ENCODE assay signal across 14 cellular contexts in the genomic region with DNA sequence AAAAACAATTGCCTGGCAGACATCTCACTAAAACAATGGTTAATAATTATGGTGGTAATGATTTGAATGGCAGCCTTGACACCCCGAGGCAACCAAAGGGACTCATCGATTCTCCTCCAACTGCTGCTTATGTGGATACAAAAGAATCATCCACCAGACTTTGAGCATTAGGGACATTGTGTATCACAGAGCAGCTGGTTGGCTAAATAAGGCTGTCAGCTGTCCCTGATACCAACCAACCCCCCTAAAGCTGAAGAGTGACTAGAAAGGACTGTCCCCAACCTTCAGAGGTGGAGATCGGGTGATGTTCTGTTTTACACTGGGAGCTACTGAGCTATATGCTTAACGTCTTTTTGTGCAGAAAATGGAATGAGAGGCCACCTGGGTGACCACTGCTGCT. TPM values are rescaled to one million over a fixed set of nuclear protein-coding genes. Genes with fewer than 3 reads are reported as not detected.
DNase-seq lines count a peak whose midpoint lies in the region; ATAC-seq, FAIRE-seq and TF ChIP-seq lines count a peak whose summit lies in the region.
"Had no signal": no experiment of that assay in that cellular context is flagged by ENCODE, and none has a peak within 500 bp of the region (broad histone marks: within the 10 kb centered on the region; RNA-seq: fewer than 3 reads in every experiment).

No MANE protein-coding gene starts in this region.

- no peaks in the 10 kb centered on the region for H3K9me1 ChIP-seq in K562 (ENCODE audit: control insufficient read depth, insufficient read depth, low read length)

- in situ Hi-C loops in K562 (cut with MboI) = no loop called here

- TF ChIP-seq CTCF in K562 (IDR thresholded peaks at IDR 0.05 in 2 of 3, conservative IDR thresholded peaks at IDR 0.05 in 1 of 3; ENCODE audit: insufficient read depth in 2 of 3, low read depth in 1 of 3, low read length in 3 of 3) = no peak
- TF ChIP-seq CTCF in progenitor cell of endocrine pancreas (IDR thresholded peaks at IDR 0.05; ENCODE audit: unreplicated experiment) = no peak
- TF ChIP-seq CTCF in mucosa of descending colon (IDR thresholded peaks at IDR 0.05) = no peak

- no peaks in the 10 kb centered on the region for H3K9me2 ChIP-seq in Karpas-422 (replicated peaks; ENCODE audit: insufficient read depth, low read length)

- H2AFZ ChIP-seq in Karpas-422 (ENCODE audit: low read length) (no peak overlapping the region), K562 (ENCODE audit: low read depth, low read length) (peak overlapping the region; percentile 30; the same call in 1 of the 2 replicates)

- H3K36me3 ChIP-seq in Karpas-422 (ENCODE audit: insufficient read depth, low read length) (no peaks in the 10 kb centered on the region; the same call in 1 of the 2 replicates), K562 (ENCODE audit: control insufficient read depth, insufficient read depth, low read length) (no peaks in the 10 kb centered on the region), mucosa of descending colon (ENCODE audit: low read depth) (no peaks in the 10 kb centered on the region)
- H3K36me3 ChIP-seq: sigmoid colon had no signal

- H3K36me3 Mint-ChIP-seq in activated CD4-positive, alpha-beta memory T cell treated with anti-CD3 and anti-CD28 coated beads for 36 hours = peaks cover 9% of the 10 kb centered on the region
- peaks cover 25% of the 10 kb centered on the region for H3K36me3 Mint-ChIP-seq in activated CD4-positive, alpha-beta memory T cell treated with anti-CD3 and anti-CD28 coated beads, Interleukin-2, amount 10 ng/mL, durations not matched to agents 7 days and 5 days (ENCODE audit: low read depth)
- H3K36me3 Mint-ChIP-seq in progenitor cell of endocrine pancreas (ENCODE audit: insufficient read depth) = no peaks in the 10 kb centered on the region

- H3K79me2 ChIP-seq in Karpas-422 (ENCODE audit: low read length) (peaks cover 32% of the 10 kb centered on the region), K562 (ENCODE audit: control insufficient read depth, insufficient read depth, low read length) (peaks cover 31% of the 10 kb centered on the region)

- intact Hi-C loops in activated CD4-positive, alpha-beta memory T cell treated with anti-CD3 and anti-CD28 coated beads for 36 hours (cut with micrococcal nuclease) = loop anchor here (1.0 to 5.0 kb wide), 2 partner anchors 9 to 730 kb away; a partner anchor contains a TSS
- intact Hi-C loops in K562 (cut with micrococcal nuclease) (no loop called here), mucosa of descending colon (cut with DNase I, micrococcal nuclease) (no loop called here)

- WGBS in K562 (ENCODE audit: insufficient coverage, low coverage, missing lambda C conversion rate) = 13% methylated on average over 4 of the region's 4 CpGs

- peak; percentile 46 for FAIRE-seq in K562 (lab: Jason Lieb, UNC)

- no peak for TF ChIP-seq EP300 in K562 (IDR thresholded peaks at IDR 0.05; ENCODE audit: low read length)

- peak overlapping the region; percentile 3 for H3K4me2 ChIP-seq in Karpas-422 (ENCODE audit: low read depth, low read length, poor library complexity, severe bottlenecking)
- H3K4me2 ChIP-seq in K562 (ENCODE audit: insufficient read depth, low read length) = no peak overlapping the region

- peak overlapping the region; percentile 90 for H3K27ac Mint-ChIP-seq in activated CD4-positive, alpha-beta memory T cell treated with anti-CD3 and anti-CD28 coated beads for 36 hours
- no peak overlapping the region for H3K27ac Mint-ChIP-seq in activated CD4-positive, alpha-beta memory T cell treated with anti-CD3 and anti-CD28 coated beads, Interleukin-2, amount 10 ng/mL, durations not matched to agents 7 days and 5 days
- H3K27ac Mint-ChIP-seq in progenitor cell of endocrine pancreas = no peak overlapping the region

- TF ChIP-seq RAD21 in K562 (CRISPR knock-in tag; conservative IDR thresholded peaks at IDR 0.05 in 1 of 2, IDR thresholded peaks at IDR 0.05 in 1 of 2) = no peak

- no peak overlapping the region for H3K9ac ChIP-seq in Karpas-422 (ENCODE audit: low read length)
- H3K9ac ChIP-seq in K562 (ENCODE audit: insufficient read depth in 1 of 2, low read depth in 2 of 2, low read length in 2 of 2) = no peak overlapping the region

- CTCF ChIA-PET in activated CD4-positive, alpha-beta memory T cell treated with anti-CD3 and anti-CD28 coated beads for 36 hours (lab: Charles Lee) = interaction anchor here (0.8 to 1.0 kb wide), 3 partner anchors 33 to 385 kb away, joined by 3 to 4 read pairs (median 4); no protein-coding TSS in a partner anchor
- CTCF ChIA-PET in activated CD4-positive, alpha-beta memory T cell treated with anti-CD3 and anti-CD28 coated beads, Interleukin-2, amount 10 ng/mL, durations not matched to agents 7 days and 5 days (lab: Charles Lee) = interaction anchor here (0.8 to 1.6 kb wide), 6 partner anchors 10 to 164 kb away, joined by 3 to 6 read pairs (median 4); no protein-coding TSS in a partner anchor
- CTCF ChIA-PET in K562 (lab: Yijun Ruan, JAX; ENCODE audit: low intra/inter-chr PET ratio) = interaction anchor here (0.6 kb wide), 1 partner anchor 345 kb away, joined by 3 read pairs; no protein-coding TSS in a partner anchor

- no peak for TF ChIP-seq POLR2A in K562 (conservative IDR thresholded peaks at IDR 0.05)

- H3K4me1 ChIP-seq in Karpas-422 (ENCODE audit: low read length) (peaks cover 66% of the 10 kb centered on the region), K562 (replicated peaks in 1 of 2; ENCODE audit: control insufficient read depth in 2 of 2, insufficient read depth in 2 of 2, low read length in 2 of 2) (peaks cover 9 to 46% of the 10 kb centered on the region in 2 experiments), mucosa of descending colon (ENCODE audit: low read depth) (peaks cover 19% of the 10 kb centered on the region)

- H3K4me1 Mint-ChIP-seq in activated CD4-positive, alpha-beta memory T cell treated with anti-CD3 and anti-CD28 coated beads for 36 hours (ENCODE audit: low read depth) = peaks cover 34% of the 10 kb centered on the region
- H3K4me1 Mint-ChIP-seq in activated CD4-positive, alpha-beta memory T cell treated with anti-CD3 and anti-CD28 coated beads, Interleukin-2, amount 10 ng/mL, durations not matched to agents 7 days and 5 days = peaks cover 25% of the 10 kb centered on the region
- peaks cover 4% of the 10 kb centered on the region for H3K4me1 Mint-ChIP-seq in progenitor cell of endocrine pancreas (ENCODE audit: low read depth)

- H3K27ac ChIP-seq in Karpas-422 (ENCODE audit: low read length) (no peak overlapping the region), K562 (ENCODE audit: extremely low read depth, low read depth, low read length) (0 out of 3 replicates have a peak overlapping the region, but pooled peaks have one; percentile 13)
- H3K27ac ChIP-seq: sigmoid colon had no signal

- no peak for DNase-seq in activated CD4-positive, alpha-beta memory T cell treated with anti-CD3 and anti-CD28 coated beads for 36 hours
- DNase-seq in activated CD4-positive, alpha-beta memory T cell treated with anti-CD3 and anti-CD28 coated beads, Interleukin-2, amount 10 ng/mL, durations not matched to agents 7 days and 5 days = no peak
- DNase-seq in Karpas-422 (no peak), K562 (ENCODE audit: extremely low read depth in 1 of 4, low spot score in 3 of 4) (peak in 1 of 4 experiments; percentile 11), progenitor cell of endocrine pancreas (ENCODE audit: low spot score, unreplicated experiment) (no peak), mucosa of descending colon (no peak), COLO668 (lab: John Stamatoyannopoulos, UW; ENCODE audit: unreplicated experiment) (no peak)
- DNase-seq: activated effector memory CD4-positive, alpha-beta T cell treated with anti-CD3 and anti-CD28 coated beads, Interleukin-2, amount 50 U/mL, for 16 hours; DMS 273 treated with DMSO at 0.1 percent for 48 hours; NCI-H1105 treated with DMSO at 0.1 percent for 48 hours; NCI-H226; sigmoid colon; stimulated activated CD4-positive, alpha-beta T cell treated with anti-CD3 and anti-CD28 coated beads, Interleukin-4, amount 100 ng/mL, for 4 hours had no signal

- ATAC-seq in K562 (no peak), GM21423 (IDR thresholded peaks at IDR 0.05; ENCODE audit: unreplicated experiment) (no peak), mucosa of descending colon (no peak)

- peak overlapping the region; percentile 9 for H3K4me3 Mint-ChIP-seq in activated CD4-positive, alpha-beta memory T cell treated with anti-CD3 and anti-CD28 coated beads for 36 hours
- no peak overlapping the region for H3K4me3 Mint-ChIP-seq in activated CD4-positive, alpha-beta memory T cell treated with anti-CD3 and anti-CD28 coated beads, Interleukin-2, amount 10 ng/mL, durations not matched to agents 7 days and 5 days
- peak overlapping the region; percentile 80 for H3K4me3 Mint-ChIP-seq in progenitor cell of endocrine pancreas (ENCODE audit: low read depth)

- no peaks in the 10 kb centered on the region for H3K27me3 Mint-ChIP-seq in activated CD4-positive, alpha-beta memory T cell treated with anti-CD3 and anti-CD28 coated beads for 36 hours
- H3K27me3 Mint-ChIP-seq in activated CD4-positive, alpha-beta memory T cell treated with anti-CD3 and anti-CD28 coated beads, Interleukin-2, amount 10 ng/mL, durations not matched to agents 7 days and 5 days = no peaks in the 10 kb centered on the region
- H3K27me3 Mint-ChIP-seq in progenitor cell of endocrine pancreas = peaks cover 20% of the 10 kb centered on the region

- no peaks in the 10 kb centered on the region for H3K9me3 ChIP-seq in Karpas-422 (ENCODE audit: low read length)
- H3K9me3 ChIP-seq in K562 (replicated peaks; ENCODE audit: control insufficient read depth, insufficient read depth, low read depth, low read length) = peaks cover 5% of the 10 kb centered on the region; the same call in 1 of the 2 replicates
- no peaks in the 10 kb centered on the region for H3K9me3 ChIP-seq in mucosa of descending colon
- H3K9me3 ChIP-seq: sigmoid colon had no signal

- H3K27me3 ChIP-seq in Karpas-422 (ENCODE audit: low read length) = no peaks in the 10 kb centered on the region
- no peaks in the 10 kb centered on the region for H3K27me3 ChIP-seq in K562 (ENCODE audit: control insufficient read depth in 2 of 2, insufficient read depth in 2 of 2, low read length in 2 of 2)
- H3K27me3 ChIP-seq: sigmoid colon had no signal

- BruUV-seq in K562 (replicated peaks; lab: Mats Ljungman, UMichigan) = TSS peak; percentile 63

- no peak overlapping the region for H3K4me3 ChIP-seq in Karpas-422 (ENCODE audit: low read length)
- H3K4me3 ChIP-seq in K562 = no peak overlapping the region
- H3K4me3 ChIP-seq in mucosa of descending colon = no peak overlapping the region
- H3K4me3 ChIP-seq: sigmoid colon had no signal

- peaks cover 2% of the 10 kb centered on the region for H3K9me3 Mint-ChIP-seq in activated CD4-positive, alpha-beta memory T cell treated with anti-CD3 and anti-CD28 coated beads for 36 hours
- H3K9me3 Mint-ChIP-seq in activated CD4-positive, alpha-beta memory T cell treated with anti-CD3 and anti-CD28 coated beads, Interleukin-2, amount 10 ng/mL, durations not matched to agents 7 days and 5 days = peaks cover 3% of the 10 kb centered on the region
- peaks cover 4% of the 10 kb centered on the region for H3K9me3 Mint-ChIP-seq in progenitor cell of endocrine pancreas (ENCODE audit: low read depth)

- POLR2A ChIA-PET in activated CD4-positive, alpha-beta memory T cell treated with anti-CD3 and anti-CD28 coated beads for 36 hours (lab: Charles Lee) = interaction anchor here (0.7 to 12.0 kb wide), 4 partner anchors 10 to 38 kb away, joined by 3 to 147 read pairs (median 4); no protein-coding TSS in a partner anchor
- POLR2A ChIA-PET in activated CD4-positive, alpha-beta memory T cell treated with anti-CD3 and anti-CD28 coated beads, Interleukin-2, amount 10 ng/mL, durations not matched to agents 7 days and 5 days (lab: Charles Lee) = interaction anchor here (0.8 to 10.5 kb wide), 5 partner anchors 9 to 130 kb away, joined by 3 to 259 read pairs (median 9); a partner anchor contains a TSS
- POLR2A ChIA-PET in K562 (lab: Yijun Ruan, JAX) = interaction anchor here (0.6 to 1.3 kb wide), 5 partner anchors 12 to 35 kb away, joined by 3 to 4 read pairs (median 3); no protein-coding TSS in a partner anchor

- peaks cover 4% of the 10 kb centered on the region; the same call in 1 of the 2 replicates for H4K20me1 ChIP-seq in Karpas-422 (ENCODE audit: insufficient read depth, low read depth, low read length)
- no peaks in the 10 kb centered on the region for H4K20me1 ChIP-seq in K562 (replicated peaks; ENCODE audit: control insufficient read depth, insufficient read depth, low read length)

RNA-seq across cellular contexts. Expression of a gene that starts 1.7 kb away (rescaled TPM):
- 100 to 1,000 TPM; 122 to 124 TPM for total RNA-seq in activated CD4-positive, alpha-beta memory T cell treated with anti-CD3 and anti-CD28 coated beads for 36 hours
- 100 to 1,000 TPM; 153 to 161 TPM for total RNA-seq in activated CD4-positive, alpha-beta memory T cell treated with anti-CD3 and anti-CD28 coated beads, Interleukin-2, amount 10 ng/mL, durations not matched to agents 7 days and 5 days
- 119 and 180 TPM in 2 replicates for total RNA-seq in Karpas-422 (2014; rRNA removed; shearing (Covaris generic); ENCODE audit: low replicate concordance)
- 23.7 and 67.2 TPM in 2 replicates for total RNA-seq in K562 (2011; cell fraction: chromatin; rRNA removed; ENCODE audit: low replicate concordance)
- total RNA-seq in K562 (2011; cell fraction: nucleolus; rRNA removed) = 12.6 and 14.2 TPM in 2 replicates
- total RNA-seq in K562 (2011; cell fraction: nucleoplasm; rRNA removed) = 44.8 and 62.4 TPM in 2 replicates
- 21.3 and 24.3 TPM in 2 replicates for total RNA-seq in K562 (2014; rRNA removed)
- total RNA-seq in K562 (2014; rRNA removed; fragmentation: Illumina TruSeq; extraction: Trizol) = 54.4 and 64.0 TPM in 2 replicates
- total RNA-seq in K562 (2015; rRNA removed; fragmentation: Illumina TruSeq; extraction: Trizol) = 38.5 and 41.5 TPM in 2 replicates
- total RNA-seq in K562 (2021) = 36.2 and 36.3 TPM in 2 replicates
- 27.5 and 62.6 TPM in 2 replicates for polyA plus RNA-seq in K562 (2011; rRNA removed)
- polyA plus RNA-seq in K562 (2011; cell fraction: cytosol; rRNA removed) = 15.3 and 38.6 TPM in 2 replicates
- polyA plus RNA-seq in K562 (2011; cell fraction: nucleus; rRNA removed) = 22.4 and 32.0 TPM in 2 replicates
- 42.9 and 74.0 TPM in 2 replicates for polyA plus RNA-seq in K562 (2012)
- 36.3 and 38.1 TPM in 2 replicates for polyA plus RNA-seq in K562 (2014; fragmentation: Illumina TruSeq; extraction: Trizol)
- 10 to 100 TPM; 10.2 to 14.9 TPM for polyA plus RNA-seq in K562 (2014; fragmentation: Nextera tagmentation; extraction: Ambion mirVana)
- 29.8 and 38.7 TPM in 2 replicates for polyA plus RNA-seq in K562 (2014; rRNA removed)
- polyA minus RNA-seq in K562 (2011; rRNA and poly(A)+ RNA removed) = 28.5 and 46.2 TPM in 2 replicates
- 8.7 and 22.3 TPM in 2 replicates for polyA minus RNA-seq in K562 (2011; cell fraction: cytosol; rRNA and poly(A)+ RNA removed)
- 19.5 and 38.5 TPM in 2 replicates for polyA minus RNA-seq in K562 (2011; cell fraction: nucleus; rRNA and poly(A)+ RNA removed)
- total RNA-seq in progenitor cell of endocrine pancreas = 55.1 and 65.3 TPM in 2 replicates
- 10 to 100 TPM; 68.5 to 83.0 (median 73.2) TPM for total RNA-seq in mucosa of descending colon
